In genomic region chr17:28181568-28181967, GRCh38 we compare ENCODE assay signal across 18 cellular contexts.
"Had no signal": no experiment of that assay in that cellular context is flagged by ENCODE, and none has a peak within 500 bp of the region (broad histone marks: within the 10 kb centered on the region; RNA-seq: fewer than 3 reads in every experiment).

No MANE protein-coding gene starts in this region.

- H3K27ac Mint-ChIP-seq: dendritic cell treated with granulocyte-macrophage colony-stimulating factor and Interleukin-4, amounts not matched to agents 40 ng/mL and 50 ng/mL, for 4 days; effector memory CD8-positive, alpha-beta T cell had no signal

- H3K36me3 ChIP-seq: colonic mucosa had no signal

- H3K27me3 Mint-ChIP-seq: dendritic cell treated with granulocyte-macrophage colony-stimulating factor and Interleukin-4, amounts not matched to agents 40 ng/mL and 50 ng/mL, for 4 days; effector memory CD8-positive, alpha-beta T cell had no signal

- H3K4me1 ChIP-seq: colonic mucosa, esophagus muscularis mucosa, foreskin keratinocyte, gastroesophageal sphincter, left lung, lower lobe of right lung had no signal

- H3K27me3 ChIP-seq: colonic mucosa, esophagus muscularis mucosa, foreskin keratinocyte, gastroesophageal sphincter, heart left ventricle, left lung had no signal

- H3K4me3 ChIP-seq: colonic mucosa, esophagus muscularis mucosa, gastroesophageal sphincter, heart left ventricle, left lung, lower lobe of right lung had no signal

- H3K4me1 Mint-ChIP-seq: endodermal cell had no signal

- H3K27ac ChIP-seq: colonic mucosa, esophagus muscularis mucosa, foreskin keratinocyte, gastroesophageal sphincter, heart left ventricle, left lung, lower lobe of right lung had no signal

- H3K4me3 Mint-ChIP-seq: dendritic cell treated with granulocyte-macrophage colony-stimulating factor and Interleukin-4, amounts not matched to agents 40 ng/mL and 50 ng/mL, for 4 days; effector memory CD8-positive, alpha-beta T cell; endodermal cell had no signal

- H3K9me3 ChIP-seq: colonic mucosa, esophagus muscularis mucosa, gastroesophageal sphincter, heart left ventricle, left lung, lower lobe of right lung had no signal

- DNase-seq: cerebellar nuclear complex; colonic mucosa; cortex of kidney; effector CD8-positive, alpha-beta T cell; effector memory CD8-positive, alpha-beta T cell; endodermal cell; foreskin keratinocyte; heart left ventricle; hippocampal formation; left cardiac atrium; left lung; left ventricle myocardium superior; lower lobe of right lung; mesendoderm; midbrain had no signal

- ATAC-seq: effector memory CD8-positive, alpha-beta T cell; foreskin keratinocyte; gastroesophageal sphincter; heart left ventricle; left cardiac atrium; left lung; left ventricle myocardium superior; lower lobe of right lung had no signal

- H3K9me3 Mint-ChIP-seq: effector memory CD8-positive, alpha-beta T cell had no signal
